Comparison of ENCODE assay signal across 15 cellular contexts in genomic region chr10:9535744-9536143, GRCh38.
A peak's percentile ranks its signal among the peaks of the same experiment; 100 is the strongest.
DNase-seq lines count a peak whose midpoint lies in the region; ATAC-seq and TF ChIP-seq lines count a peak whose summit lies in the region.
"Had no signal": no experiment of that assay in that cellular context is flagged by ENCODE, and none has a peak within 500 bp of the region (broad histone marks: within the 10 kb centered on the region; RNA-seq: fewer than 3 reads in every experiment).

No MANE protein-coding gene starts in this region.

- H3K27ac Mint-ChIP-seq in activated T-helper 2 cell treated with anti-CD3 and anti-CD28 coated beads, Interferon-gamma antibody, Interleukin-2, Interleukin-4, amounts not matched to agents 10 μg/mL and 5 μg/mL and 100 μg/mL, durations not matched to agents 14 hours and 24 hours and 36 hours, result no peak overlapping the region
- H3K27ac Mint-ChIP-seq: effector memory CD8-positive, alpha-beta T cell had no signal

- DNase-seq in AG20443 (ENCODE audit: low spot score), result no peak
- no peak for DNase-seq in occipital lobe (lab: John Stamatoyannopoulos, UW)
- DNase-seq in activated T-helper 2 cell treated with anti-CD3 and anti-CD28 coated beads, Interferon-gamma antibody, Interleukin-2, Interleukin-4, amounts not matched to agents 10 μg/mL and 5 μg/mL and 100 μg/mL, durations not matched to agents 14 hours and 24 hours and 36 hours (ENCODE audit: low spot score), result no peak
- DNase-seq: ACHN; activated CD4-positive, alpha-beta T cell treated with anti-CD3 and anti-CD28 coated beads for 48 hours; Caco-2; central memory CD4-positive, alpha-beta T cell; effector memory CD8-positive, alpha-beta T cell; naive thymus-derived CD4-positive, alpha-beta T cell; NCI-H2081 treated with DMSO at 0.1 percent for 48 hours had no signal

- ATAC-seq in GM18505 (IDR thresholded peaks at IDR 0.05; ENCODE audit: unreplicated experiment) (peak; percentile 81), GM21423 (IDR thresholded peaks at IDR 0.05; ENCODE audit: unreplicated experiment) (peak; percentile 49), HG02885 (IDR thresholded peaks at IDR 0.05; ENCODE audit: poor library complexity, unreplicated experiment) (peak; percentile 90), HG03558 (IDR thresholded peaks at IDR 0.05; ENCODE audit: extremely low read depth, unreplicated experiment) (peak; percentile 66), HG02759 (IDR thresholded peaks at IDR 0.05; ENCODE audit: unreplicated experiment) (no peak)
- ATAC-seq: effector memory CD8-positive, alpha-beta T cell; naive thymus-derived CD4-positive, alpha-beta T cell had no signal

- H3K4me1 Mint-ChIP-seq in activated T-helper 2 cell treated with anti-CD3 and anti-CD28 coated beads, Interferon-gamma antibody, Interleukin-2, Interleukin-4, amounts not matched to agents 10 μg/mL and 5 μg/mL and 100 μg/mL, durations not matched to agents 14 hours and 24 hours and 36 hours (ENCODE audit: low read depth), result no peaks in the 10 kb centered on the region
- H3K4me1 Mint-ChIP-seq: naive thymus-derived CD4-positive, alpha-beta T cell had no signal

- intact Hi-C loops in activated T-helper 2 cell treated with anti-CD3 and anti-CD28 coated beads, Interferon-gamma antibody, Interleukin-2, Interleukin-4, amounts not matched to agents 10 μg/mL and 5 μg/mL and 100 μg/mL, durations not matched to agents 14 hours and 24 hours and 36 hours (cut with micrococcal nuclease), result no loop called here

- H3K36me3 Mint-ChIP-seq in activated T-helper 2 cell treated with anti-CD3 and anti-CD28 coated beads, Interferon-gamma antibody, Interleukin-2, Interleukin-4, amounts not matched to agents 10 μg/mL and 5 μg/mL and 100 μg/mL, durations not matched to agents 14 hours and 24 hours and 36 hours (ENCODE audit: low read depth), result no peaks in the 10 kb centered on the region
- H3K36me3 Mint-ChIP-seq: naive thymus-derived CD4-positive, alpha-beta T cell had no signal

- TF ChIP-seq POLR2A in GM18505 (IDR thresholded peaks at IDR 0.05; ENCODE audit: borderline replicate concordance, extremely low read depth, insufficient read depth, insufficient read length), result no peak

- H3K9me3 Mint-ChIP-seq in activated T-helper 2 cell treated with anti-CD3 and anti-CD28 coated beads, Interferon-gamma antibody, Interleukin-2, Interleukin-4, amounts not matched to agents 10 μg/mL and 5 μg/mL and 100 μg/mL, durations not matched to agents 14 hours and 24 hours and 36 hours, result no peaks in the 10 kb centered on the region

- H3K27me3 Mint-ChIP-seq in activated T-helper 2 cell treated with anti-CD3 and anti-CD28 coated beads, Interferon-gamma antibody, Interleukin-2, Interleukin-4, amounts not matched to agents 10 μg/mL and 5 μg/mL and 100 μg/mL, durations not matched to agents 14 hours and 24 hours and 36 hours (ENCODE audit: low read depth), result no peaks in the 10 kb centered on the region
- H3K27me3 Mint-ChIP-seq: effector memory CD8-positive, alpha-beta T cell had no signal

- H3K4me3 Mint-ChIP-seq in activated T-helper 2 cell treated with anti-CD3 and anti-CD28 coated beads, Interferon-gamma antibody, Interleukin-2, Interleukin-4, amounts not matched to agents 10 μg/mL and 5 μg/mL and 100 μg/mL, durations not matched to agents 14 hours and 24 hours and 36 hours (ENCODE audit: low read depth), result no peak overlapping the region
- H3K4me3 Mint-ChIP-seq: effector memory CD8-positive, alpha-beta T cell; naive thymus-derived CD4-positive, alpha-beta T cell had no signal
